In the genomic region with DNA sequence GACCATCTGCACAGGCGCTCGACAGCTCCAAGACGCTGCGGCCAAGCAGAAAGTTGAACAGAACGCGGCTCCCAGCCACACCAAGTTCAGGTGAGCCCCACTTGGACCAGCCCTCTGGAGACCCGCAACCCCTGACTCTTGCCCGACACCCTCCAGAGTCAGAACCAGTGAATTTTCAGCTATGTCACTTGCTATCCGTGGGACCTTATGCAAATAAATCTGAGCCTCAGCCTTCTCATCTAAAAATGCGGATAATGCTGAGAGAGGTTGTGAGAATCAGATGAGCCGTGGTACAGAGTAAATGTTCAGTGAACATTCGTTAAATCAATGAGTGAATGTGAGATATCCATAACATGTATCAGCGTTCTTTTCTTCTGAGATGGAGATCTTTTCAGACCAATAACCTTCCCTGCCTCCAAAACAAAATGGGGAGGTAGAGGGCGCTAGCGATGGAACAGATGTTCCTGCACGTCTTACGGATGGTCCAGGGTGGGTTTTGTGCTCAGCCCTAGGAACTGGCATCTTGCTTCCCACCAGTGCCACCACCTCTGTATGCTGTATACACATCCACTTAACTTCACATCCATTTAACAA, we compare ENCODE assay signal across 8 cellular contexts. TPM values are rescaled to one million over a fixed set of nuclear protein-coding genes. Genes with fewer than 3 reads are reported as not detected.
DNase-seq lines count a peak whose midpoint lies in the region; ATAC-seq and TF ChIP-seq lines count a peak whose summit lies in the region.

No MANE protein-coding gene starts in this region.

- H3K9ac ChIP-seq in H9 (ENCODE audit: extremely low read depth, insufficient read length, low read length) (peak overlapping the region; percentile 81), SK-N-MC (ENCODE audit: insufficient read length) (peak overlapping the region; percentile 97)

- peaks cover 47% of the 10 kb centered on the region for H3K36me3 Mint-ChIP-seq in CD8-positive, alpha-beta T cell
- peaks cover 10 to 39% (median 13%) of the 10 kb centered on the region in 3 experiments; a peak in 6 of 7 replicates for H3K36me3 Mint-ChIP-seq in H9 (ENCODE audit: insufficient read depth in 1 of 3, low read depth in 3 of 3)

- CTCF ChIA-PET in CD8-positive, alpha-beta T cell (lab: Charles Lee): interaction anchor here (1.0 to 3.8 kb wide), 4 partner anchors 12 to 170 kb away, joined by 3 to 16 read pairs (median 4); no protein-coding TSS in a partner anchor

- H4K20me1 ChIP-seq in H9 (ENCODE audit: control insufficient read depth, insufficient read depth, insufficient read length): no peaks in the 10 kb centered on the region

- H4K5ac ChIP-seq in H9 (ENCODE audit: insufficient read length, low read depth, low read length): no peak overlapping the region

- H3K27ac Mint-ChIP-seq in CD8-positive, alpha-beta T cell: peak overlapping the region; percentile 99
- peak overlapping the region in 2 of 3 experiments; percentile 100; a peak in 6 of 7 replicates for H3K27ac Mint-ChIP-seq in H9

- peaks cover 12% of the 10 kb centered on the region; the same call in 1 of the 2 replicates for H3K79me2 ChIP-seq in H9 (ENCODE audit: insufficient read depth, low read length)

- H3K4me1 Mint-ChIP-seq in CD8-positive, alpha-beta T cell (ENCODE audit: low read depth): peaks cover 27% of the 10 kb centered on the region
- peaks cover 14% of the 10 kb centered on the region in 2 experiments for H3K4me1 Mint-ChIP-seq in H9

- H3K23ac ChIP-seq in H9 (ENCODE audit: insufficient read length, low read depth, low read length): no peak overlapping the region

- H3K4me3 ChIP-seq in CD8-positive, alpha-beta T cell (ENCODE audit: low read depth, low read length): peak overlapping the region; percentile 57
- H3K4me3 ChIP-seq in SK-N-MC (peak overlapping the region; percentile 92), epithelial cell of proximal tubule (ENCODE audit: low read depth, low read length) (peak overlapping the region; percentile 90)

- H2BK5ac ChIP-seq in H9 (ENCODE audit: insufficient read length, low read length): no peak overlapping the region

- H4K8ac ChIP-seq in H9 (replicated peaks; ENCODE audit: insufficient read length, low read depth, low read length): no peak overlapping the region

- no peak overlapping the region for H3K18ac ChIP-seq in H9 (ENCODE audit: insufficient read length, low read depth, low read length)

- H2BK20ac ChIP-seq in H9 (ENCODE audit: low read depth, low read length, poor library complexity, severe bottlenecking): no peak overlapping the region

- H3K4ac ChIP-seq in H9 (ENCODE audit: low read depth, low read length): no peak overlapping the region

- H3K14ac ChIP-seq in H9 (ENCODE audit: insufficient read depth, low read length): peak overlapping the region; percentile 52; the same call in 1 of the 2 replicates

- peaks cover 3% of the 10 kb centered on the region for H3K79me1 ChIP-seq in H9 (ENCODE audit: insufficient read depth, low read depth, low read length, poor library complexity, severe bottlenecking)

- POLR2A ChIA-PET in CD8-positive, alpha-beta T cell (lab: Charles Lee): interaction anchor here (0.7 to 1.6 kb wide), 9 partner anchors 10 to 866 kb away, joined by 3 to 14 read pairs (median 3); a partner anchor contains a TSS

- H2AFZ ChIP-seq in H9 (ENCODE audit: low read length): no peak overlapping the region

- no peak overlapping the region for H2AK5ac ChIP-seq in H9 (ENCODE audit: insufficient read length, low read length)

- intact Hi-C loops in CD8-positive, alpha-beta T cell (cut with DNase I, micrococcal nuclease): loop anchor here (1.0 to 10.0 kb wide), 10 partner anchors 78 to 1107 kb away; a partner anchor contains a TSS

- H3K9me3 Mint-ChIP-seq in CD8-positive, alpha-beta T cell: no peaks in the 10 kb centered on the region
- H3K9me3 Mint-ChIP-seq in H9: no peaks in the 10 kb centered on the region

- H3K27me3 Mint-ChIP-seq in CD8-positive, alpha-beta T cell (ENCODE audit: low read depth): no peaks in the 10 kb centered on the region
- no peaks in the 10 kb centered on the region for H3K27me3 Mint-ChIP-seq in H9 (ENCODE audit: low read depth)

- H3K4me3 Mint-ChIP-seq in CD8-positive, alpha-beta T cell: peak overlapping the region; percentile 98
- H3K4me3 Mint-ChIP-seq in H9: peak overlapping the region; percentile 90 to 96

- peaks cover 12% of the 10 kb centered on the region for H3K23me2 ChIP-seq in H9 (ENCODE audit: insufficient read length, low read depth, low read length, poor library complexity, severe bottlenecking)

- H3T11ph ChIP-seq in H9 (ENCODE audit: low read length): no peak overlapping the region

- no peak overlapping the region for H4K91ac ChIP-seq in H9 (ENCODE audit: insufficient read length, low read depth, low read length)

- no peaks in the 10 kb centered on the region for H3K27me3 ChIP-seq in CD8-positive, alpha-beta T cell (ENCODE audit: insufficient read depth, low read length)
- no peaks in the 10 kb centered on the region for H3K27me3 ChIP-seq in H9 (ENCODE audit: insufficient read depth, low read length)

- no peak for DNase-seq in CD8-positive, alpha-beta T cell
- DNase-seq in H9 (no peak), SK-N-MC (ENCODE audit: low read depth, low spot score) (no peak), epithelial cell of proximal tubule (ENCODE audit: low read depth) (no peak), omental fat pad (ENCODE audit: low spot score) (no peak), UCSD-AML1 (lab: John Stamatoyannopoulos, UW; ENCODE audit: unreplicated experiment) (no peak), GM19238 (ENCODE audit: insufficient read length, low spot score) (no peak), NCI-H2029 treated with DMSO at 0.1 percent for 48 hours (lab: John Stamatoyannopoulos, UW) (no peak)

- no CpG with 5 or more reads among the region's 17 CpGs for WGBS in H9 (ENCODE audit: extremely low coverage, insufficient read length, low lambda C conversion rate)

- H3K56ac ChIP-seq in H9 (ENCODE audit: insufficient read length, low read depth, low read length): no peak overlapping the region

- no peak for TF ChIP-seq CTCF in CD8-positive, alpha-beta T cell (IDR thresholded peaks at IDR 0.05)
- TF ChIP-seq CTCF in H9 (conservative IDR thresholded peaks at IDR 0.05) (peak; percentile 40; the same call in 2 of the 3 replicates), epithelial cell of proximal tubule (conservative IDR thresholded peaks at IDR 0.05; ENCODE audit: low read depth, low read length) (no peak), omental fat pad (IDR thresholded peaks at IDR 0.05) (no peak)

- peak overlapping the region; percentile 90 for H3K27ac ChIP-seq in CD8-positive, alpha-beta T cell (ENCODE audit: low read depth, low read length)
- H3K27ac ChIP-seq in H9 (ENCODE audit: insufficient read length, low read depth, low read length): no peak overlapping the region
- no peak overlapping the region; the same call in 1 of the 2 replicates for H3K27ac ChIP-seq in SK-N-MC

- H3K4me2 ChIP-seq in H9 (ENCODE audit: insufficient read depth, insufficient read length, low read length): peak overlapping the region; percentile 92

- no peak overlapping the region for H2BK12ac ChIP-seq in H9 (ENCODE audit: insufficient read length, low read depth, low read length)

- no peak overlapping the region for H2BK15ac ChIP-seq in H9 (ENCODE audit: low read depth, low read length)

- peaks cover 22% of the 10 kb centered on the region for H3K36me3 ChIP-seq in CD8-positive, alpha-beta T cell (ENCODE audit: insufficient read depth, low read length)
- H3K36me3 ChIP-seq in SK-N-MC (ENCODE audit: insufficient read depth, low read length): peaks cover 32% of the 10 kb centered on the region

- H2BK120ac ChIP-seq in H9 (ENCODE audit: low read depth, low read length, poor library complexity, severe bottlenecking): no peak overlapping the region

- H3K4me1 ChIP-seq in CD8-positive, alpha-beta T cell (ENCODE audit: insufficient read depth, low read length): peaks cover 17% of the 10 kb centered on the region
- H3K4me1 ChIP-seq in H9 (ENCODE audit: insufficient read depth, low read length): 0 out of 2 replicates have a peak, but pooled peaks cover 2% of the 10 kb centered on the region

- no peaks in the 10 kb centered on the region for H3K9me3 ChIP-seq in CD8-positive, alpha-beta T cell (ENCODE audit: low read length)
- H3K9me3 ChIP-seq in H9 (ENCODE audit: control insufficient read depth, low read depth, low read length) (no peaks in the 10 kb centered on the region), SK-N-MC (ENCODE audit: low read depth, low read length) (no peaks in the 10 kb centered on the region)

- no peak for ATAC-seq in CD8-positive, alpha-beta T cell
- ATAC-seq in omental fat pad (ENCODE audit: low FRiP score): peak; percentile 37

RNA-seq across cellular contexts. Expression of a gene that starts 0.5 kb away (rescaled TPM):
- total RNA-seq in CD8-positive, alpha-beta T cell: 1 to 10 TPM; 7.4 to 9.6 TPM
- total RNA-seq in H9 (2021): 51.0 and 54.5 TPM in 2 replicates
- 32.3 and 48.6 TPM in 2 replicates for total RNA-seq in epithelial cell of proximal tubule
- 10 to 100 TPM; 24.3 to 48.5 (median 43.5) TPM for total RNA-seq in omental fat pad

RNA-seq across cellular contexts. Expression of a gene that starts 0.8 kb away (rescaled TPM):
- total RNA-seq in CD8-positive, alpha-beta T cell: 10 to 100 TPM; 11.8 to 12.6 TPM
- total RNA-seq in H9 (2021) (27.4 and 29.3 TPM in 2 replicates), epithelial cell of proximal tubule (30.4 and 34.7 TPM in 2 replicates), omental fat pad (10 to 100 TPM; 26.5 to 45.9 (median 36.5) TPM)
